ENCODE assay signal across 8 cellular contexts in genomic region chrX:154371771-154372300, GRCh38. TPM values are rescaled to one million over a fixed set of nuclear protein-coding genes. Genes with fewer than 3 reads are reported as not detected.
DNase-seq lines count a peak whose midpoint lies in the region; ATAC-seq and TF ChIP-seq lines count a peak whose summit lies in the region.

No MANE protein-coding gene starts in this region.

- intact Hi-C loops in lower lobe of right lung (cut with DNase I), result no loop called here

- peaks cover 38% of the 10 kb centered on the region for H3K27me3 ChIP-seq in BLaER1
- H3K27me3 ChIP-seq in lower lobe of right lung (ENCODE audit: low read depth), result no peaks in the 10 kb centered on the region

- H3K9me3 Mint-ChIP-seq in activated naive CD8-positive, alpha-beta T cell (ENCODE audit: low read depth), result no peaks in the 10 kb centered on the region

- no peak overlapping the region for H3K27ac Mint-ChIP-seq in activated naive CD8-positive, alpha-beta T cell

- in situ Hi-C loops in GM13977 (cut with MboI; ENCODE audit: low pct_unique_long_range_greater_than_20kb, low sequenced_read_pairs, unreplicated experiment), result no loop called here

- POLR2A ChIA-PET in HEK293 (lab: Yijun Ruan, JAX), result no interaction called here

- H3K4me3 ChIP-seq in BLaER1 (peak overlapping the region; percentile 78), HEK293 (ENCODE audit: low read depth, low read length) (peak overlapping the region; percentile 48), lower lobe of right lung (peak overlapping the region; percentile 75)

- no peak for TF ChIP-seq POLR2A in GM18505 (IDR thresholded peaks at IDR 0.05; ENCODE audit: borderline replicate concordance, extremely low read depth, insufficient read depth, insufficient read length)

- no peak overlapping the region for H3K9ac ChIP-seq in BLaER1

- H3K36me3 ChIP-seq in BLaER1 (peaks cover 13% of the 10 kb centered on the region), HEK293 (ENCODE audit: control insufficient read depth in 2 of 2, insufficient read depth in 1 of 2, low read length in 2 of 2) (peaks cover 0 to 29% of the 10 kb centered on the region in 2 experiments; a peak in 1 of 3 replicates), lower lobe of right lung (peaks cover 15% of the 10 kb centered on the region)

- CTCF ChIA-PET in HEK293 (lab: Yijun Ruan, JAX), result no interaction called here

- no peak overlapping the region for H3K27ac ChIP-seq in BLaER1
- peak overlapping the region; percentile 62; the same call in 1 of the 2 replicates for H3K27ac ChIP-seq in HEK293 (ENCODE audit: extremely low read depth, low read depth, low read length)
- peak overlapping the region; percentile 88 for H3K27ac ChIP-seq in lower lobe of right lung

- no peaks in the 10 kb centered on the region for H3K36me3 Mint-ChIP-seq in activated naive CD8-positive, alpha-beta T cell

- DNase-seq in lower lobe of right lung, result no peak
- no peak for DNase-seq in GM13977 (ENCODE audit: low spot score)
- DNase-seq in NCI-H1930 (lab: John Stamatoyannopoulos, UW), result no peak

- H3K27me3 Mint-ChIP-seq in activated naive CD8-positive, alpha-beta T cell, result no peaks in the 10 kb centered on the region

- ATAC-seq in lower lobe of right lung, result no peak
- ATAC-seq in GM18505 (IDR thresholded peaks at IDR 0.05; ENCODE audit: unreplicated experiment), result no peak
- ATAC-seq in GM18520 (IDR thresholded peaks at IDR 0.05; ENCODE audit: unreplicated experiment), result no peak

- peaks cover 17% of the 10 kb centered on the region for H3K4me1 Mint-ChIP-seq in activated naive CD8-positive, alpha-beta T cell (ENCODE audit: low read depth)

- peaks cover 29% of the 10 kb centered on the region for H4K20me1 ChIP-seq in BLaER1

- H3K9me3 ChIP-seq in BLaER1, result peaks cover 63% of the 10 kb centered on the region
- H3K9me3 ChIP-seq in HEK293 (ENCODE audit: control insufficient read depth, insufficient read depth, low read depth, low read length), result no peaks in the 10 kb centered on the region
- no peaks in the 10 kb centered on the region for H3K9me3 ChIP-seq in lower lobe of right lung

- TF ChIP-seq CTCF in HEK293 (tag by site-specific recombination; IDR thresholded peaks at IDR 0.05), result no peak
- TF ChIP-seq CTCF in lower lobe of right lung (IDR thresholded peaks at IDR 0.05), result no peak
- no peak for TF ChIP-seq CTCF in GM13977 (IDR thresholded peaks at IDR 0.05; ENCODE audit: extremely low read depth, insufficient read depth, missing control alignments)

- H3K4me2 ChIP-seq in BLaER1, result peak overlapping the region; percentile 78

- H3K4me1 ChIP-seq in BLaER1 (peaks cover 41% of the 10 kb centered on the region), HEK293 (ENCODE audit: control insufficient read depth, insufficient read depth, low read length) (peaks cover 16% of the 10 kb centered on the region), lower lobe of right lung (peaks cover 48% of the 10 kb centered on the region)

- peak overlapping the region; percentile 81 for H3K4me3 Mint-ChIP-seq in activated naive CD8-positive, alpha-beta T cell

TF ChIP-seq in HEK293, 187 proteins besides CTCF, POLR2A, EP300 and RAD21 (continues in another document):
- TF ChIP-seq MYNN (tag by site-specific recombination; IDR thresholded peaks at IDR 0.05; ENCODE audit: borderline replicate concordance) (no peak), SALL2 (tag by site-specific recombination; IDR thresholded peaks at IDR 0.05; ENCODE audit: borderline replicate concordance) (no peak), OVOL3 (tag by site-specific recombination; IDR thresholded peaks at IDR 0.05) (no peak), ZNF146 (tag by site-specific recombination; IDR thresholded peaks at IDR 0.05) (no peak), ZNF645 (tag by site-specific recombination; IDR thresholded peaks at IDR 0.05) (no peak), ZNF10 (tag by site-specific recombination; IDR thresholded peaks at IDR 0.05) (no peak), ZNF560 (tag by site-specific recombination; IDR thresholded peaks at IDR 0.05; ENCODE audit: borderline replicate concordance) (no peak), ZNF274 (IDR thresholded peaks at IDR 0.05; ENCODE audit: low read length) (no peak), ZNF274 (tag by site-specific recombination; IDR thresholded peaks at IDR 0.05; ENCODE audit: borderline replicate concordance) (no peak), ZNF280C (tag by site-specific recombination; IDR thresholded peaks at IDR 0.05) (no peak), ZNF777 (tag by site-specific recombination; IDR thresholded peaks at IDR 0.05; ENCODE audit: borderline replicate concordance) (no peak), ZNF324 (tag by site-specific recombination; IDR thresholded peaks at IDR 0.05) (no peak), ZNF266 (tag by site-specific recombination; IDR thresholded peaks at IDR 0.05; ENCODE audit: low read depth) (no peak), GLIS1 (tag by site-specific recombination; IDR thresholded peaks at IDR 0.05) (peak; percentile 97), ZNF2 (tag by site-specific recombination; IDR thresholded peaks at IDR 0.05) (no peak), ZNF335 (tag by site-specific recombination; conservative IDR thresholded peaks at IDR 0.05) (peak; percentile 89), KLF1 (tag by site-specific recombination; IDR thresholded peaks at IDR 0.05) (no peak), ZBTB20 (tag by site-specific recombination; IDR thresholded peaks at IDR 0.05) (peak; percentile 96), ZNF391 (tag by site-specific recombination; IDR thresholded peaks at IDR 0.05; ENCODE audit: borderline replicate concordance, low read depth) (no peak), ZNF23 (tag by site-specific recombination; IDR thresholded peaks at IDR 0.05; ENCODE audit: borderline replicate concordance) (no peak)
- TF ChIP-seq, protein P1, sequence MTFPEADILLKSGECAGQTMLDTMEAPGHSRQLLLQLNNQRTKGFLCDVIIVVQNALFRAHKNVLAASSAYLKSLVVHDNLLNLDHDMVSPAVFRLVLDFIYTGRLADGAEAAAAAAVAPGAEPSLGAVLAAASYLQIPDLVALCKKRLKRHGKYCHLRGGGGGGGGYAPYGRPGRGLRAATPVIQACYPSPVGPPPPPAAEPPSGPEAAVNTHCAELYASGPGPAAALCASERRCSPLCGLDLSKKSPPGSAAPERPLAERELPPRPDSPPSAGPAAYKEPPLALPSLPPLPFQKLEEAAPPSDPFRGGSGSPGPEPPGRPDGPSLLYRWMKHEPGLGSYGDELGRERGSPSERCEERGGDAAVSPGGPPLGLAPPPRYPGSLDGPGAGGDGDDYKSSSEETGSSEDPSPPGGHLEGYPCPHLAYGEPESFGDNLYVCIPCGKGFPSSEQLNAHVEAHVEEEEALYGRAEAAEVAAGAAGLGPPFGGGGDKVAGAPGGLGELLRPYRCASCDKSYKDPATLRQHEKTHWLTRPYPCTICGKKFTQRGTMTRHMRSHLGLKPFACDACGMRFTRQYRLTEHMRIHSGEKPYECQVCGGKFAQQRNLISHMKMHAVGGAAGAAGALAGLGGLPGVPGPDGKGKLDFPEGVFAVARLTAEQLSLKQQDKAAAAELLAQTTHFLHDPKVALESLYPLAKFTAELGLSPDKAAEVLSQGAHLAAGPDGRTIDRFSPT (tag by site-specific recombination; IDR thresholded peaks at IDR 0.05), result peak; percentile 96
- TF ChIP-seq, protein P2, sequence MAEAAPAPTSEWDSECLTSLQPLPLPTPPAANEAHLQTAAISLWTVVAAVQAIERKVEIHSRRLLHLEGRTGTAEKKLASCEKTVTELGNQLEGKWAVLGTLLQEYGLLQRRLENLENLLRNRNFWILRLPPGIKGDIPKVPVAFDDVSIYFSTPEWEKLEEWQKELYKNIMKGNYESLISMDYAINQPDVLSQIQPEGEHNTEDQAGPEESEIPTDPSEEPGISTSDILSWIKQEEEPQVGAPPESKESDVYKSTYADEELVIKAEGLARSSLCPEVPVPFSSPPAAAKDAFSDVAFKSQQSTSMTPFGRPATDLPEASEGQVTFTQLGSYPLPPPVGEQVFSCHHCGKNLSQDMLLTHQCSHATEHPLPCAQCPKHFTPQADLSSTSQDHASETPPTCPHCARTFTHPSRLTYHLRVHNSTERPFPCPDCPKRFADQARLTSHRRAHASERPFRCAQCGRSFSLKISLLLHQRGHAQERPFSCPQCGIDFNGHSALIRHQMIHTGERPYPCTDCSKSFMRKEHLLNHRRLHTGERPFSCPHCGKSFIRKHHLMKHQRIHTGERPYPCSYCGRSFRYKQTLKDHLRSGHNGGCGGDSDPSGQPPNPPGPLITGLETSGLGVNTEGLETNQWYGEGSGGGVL (tag by site-specific recombination; IDR thresholded peaks at IDR 0.05), result no peak

RNA-seq across cellular contexts. Expression of gene FLNA, which starts 2.6 kb away (rescaled TPM):
- total RNA-seq in lower lobe of right lung, result 1,080 TPM

RNA-seq across cellular contexts. Expression of gene EMD, which starts 7.3 kb away (rescaled TPM):
- 50.9 TPM for total RNA-seq in lower lobe of right lung

RNA-seq across cellular contexts. Expression of gene RPL10, which starts 26.3 kb away (rescaled TPM):
- total RNA-seq in lower lobe of right lung, result 2,678 TPM

RNA-seq across cellular contexts. Expression of gene DNASE1L1, which starts 37.2 kb away (rescaled TPM):
- 36.1 TPM for total RNA-seq in lower lobe of right lung

RNA-seq across cellular contexts. Expression of gene TAFAZZIN, which starts 39.5 kb away (rescaled TPM):
- total RNA-seq in lower lobe of right lung, result 47.8 TPM
